8 cellular contexts compared by ENCODE assay signal in genomic region chrX:134171661-134172587, GRCh38.
A peak's percentile ranks its signal among the peaks of the same experiment; 100 is the strongest.
DNase-seq lines count a peak whose midpoint lies in the region; ATAC-seq and TF ChIP-seq lines count a peak whose summit lies in the region.

No MANE protein-coding gene starts in this region.

- no peaks in the 10 kb centered on the region for H3K27me3 Mint-ChIP-seq in activated naive CD4-positive, alpha-beta T cell treated with anti-CD3 and anti-CD28 coated beads, Interleukin-2, amount 50 U/mL, for 24 hours

- ATAC-seq in Right ventricle myocardium inferior: peak; percentile 67

- H3K36me3 ChIP-seq in right atrium auricular region (no peaks in the 10 kb centered on the region), rectal smooth muscle tissue (ENCODE audit: control insufficient read depth, insufficient read depth, low read length) (no peaks in the 10 kb centered on the region)

- H3K4me3 ChIP-seq in right atrium auricular region (peak overlapping the region; percentile 46 to 56), rectal smooth muscle tissue (ENCODE audit: low read length) (peak overlapping the region; percentile 68)

- H3K36me3 Mint-ChIP-seq in activated naive CD4-positive, alpha-beta T cell treated with anti-CD3 and anti-CD28 coated beads, Interleukin-2, amount 50 U/mL, for 24 hours: peaks cover 3% of the 10 kb centered on the region

- H3K9me3 Mint-ChIP-seq in activated naive CD4-positive, alpha-beta T cell treated with anti-CD3 and anti-CD28 coated beads, Interleukin-2, amount 50 U/mL, for 24 hours: no peaks in the 10 kb centered on the region

- no peaks in the 10 kb centered on the region for H3K9me3 ChIP-seq in right atrium auricular region

- TF ChIP-seq CTCF in right atrium auricular region (IDR thresholded peaks at IDR 0.05): no peak

- H3K4me3 Mint-ChIP-seq in activated naive CD4-positive, alpha-beta T cell treated with anti-CD3 and anti-CD28 coated beads, Interleukin-2, amount 50 U/mL, for 24 hours: peak overlapping the region; percentile 94

- H3K4me1 Mint-ChIP-seq in activated naive CD4-positive, alpha-beta T cell treated with anti-CD3 and anti-CD28 coated beads, Interleukin-2, amount 50 U/mL, for 24 hours: peaks cover 28% of the 10 kb centered on the region

- peak overlapping the region; percentile 95 for H3K27ac Mint-ChIP-seq in activated naive CD4-positive, alpha-beta T cell treated with anti-CD3 and anti-CD28 coated beads, Interleukin-2, amount 50 U/mL, for 24 hours

- peak overlapping the region; percentile 36 to 54 for H3K27ac ChIP-seq in right atrium auricular region
- no peak overlapping the region for H3K27ac ChIP-seq in rectal smooth muscle tissue (ENCODE audit: low read depth, low read length)

- H3K9ac ChIP-seq in rectal smooth muscle tissue (ENCODE audit: low read length): no peak overlapping the region

- intact Hi-C loops in Right ventricle myocardium inferior (cut with DNase I) (no loop called here), cardiac septum (cut with DNase I) (no loop called here)

- H3K4me1 ChIP-seq in right atrium auricular region (no peaks in the 10 kb centered on the region), rectal smooth muscle tissue (ENCODE audit: control insufficient read depth, insufficient read depth, low read length) (no peaks in the 10 kb centered on the region)

- H3K27me3 ChIP-seq in right atrium auricular region: no peaks in the 10 kb centered on the region
- peaks cover 3% of the 10 kb centered on the region for H3K27me3 ChIP-seq in rectal smooth muscle tissue (ENCODE audit: control insufficient read depth, insufficient read depth, low read length)

- DNase-seq in Right ventricle myocardium inferior (ENCODE audit: missing footprints): no peak
- no peak for DNase-seq in cardiac septum (ENCODE audit: low spot score)
- peak; percentile 16 for DNase-seq in NCI-H2171 (lab: John Stamatoyannopoulos, UW)
- no peak for DNase-seq in right atrium auricular region (ENCODE audit: low spot score)
- no peak for DNase-seq in SHP77 (lab: John Stamatoyannopoulos, UW)
- DNase-seq in effector CD4-positive, alpha-beta T cell: no peak
